8 cellular contexts compared by ENCODE assay signal in the genomic region with DNA sequence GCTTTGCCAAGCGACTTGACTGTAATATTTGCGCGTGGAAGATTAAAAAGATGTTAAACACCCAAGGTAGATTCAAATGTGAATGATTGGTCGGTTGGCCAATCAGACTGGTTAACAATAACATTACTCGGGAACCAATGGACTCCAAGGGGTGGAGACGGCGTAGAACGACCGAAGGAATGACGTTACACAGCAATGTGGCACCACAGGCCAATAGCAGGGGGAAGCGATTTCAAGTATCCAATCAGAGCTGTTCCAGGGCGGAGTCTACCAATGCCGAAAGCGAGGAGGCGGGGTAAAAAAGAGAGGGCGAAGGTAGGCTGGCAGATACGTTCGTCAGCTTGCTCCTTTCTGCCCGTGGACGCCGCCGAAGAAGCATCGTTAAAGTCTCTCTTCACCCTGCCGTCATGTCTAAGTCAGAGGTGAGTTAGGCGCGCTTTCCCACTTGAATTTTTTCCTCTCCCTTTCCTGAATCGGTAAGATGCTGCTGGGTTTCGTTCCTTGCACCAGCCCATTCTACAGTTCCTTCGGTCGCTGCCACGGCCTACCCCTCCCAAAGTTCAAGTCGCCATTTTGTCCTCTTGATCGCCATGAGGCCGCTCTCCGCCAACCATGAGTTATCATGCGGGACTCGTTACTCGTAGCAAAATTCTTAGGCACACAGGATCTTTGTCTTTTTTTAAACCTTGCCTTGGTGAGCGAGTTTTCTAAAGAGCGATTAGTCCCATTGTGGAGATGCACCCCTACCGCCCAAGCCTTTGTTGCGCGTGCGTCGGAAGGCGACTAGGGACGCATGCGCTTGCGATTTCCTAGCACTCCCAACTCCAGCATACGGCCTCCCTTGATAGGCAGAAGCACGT. TPM values are rescaled to one million over a fixed set of nuclear protein-coding genes. Genes with fewer than 3 reads are reported as not detected.
A peak's percentile ranks its signal among the peaks of the same experiment; 100 is the strongest.
DNase-seq lines count a peak whose midpoint lies in the region; ATAC-seq and TF ChIP-seq lines count a peak whose summit lies in the region.

HNRNPA1 (plus strand) TSS at position 326 of the 860 bp plus-strand sequence; CDS start at position 408, 82 bp downstream.

- TF ChIP-seq CTCF in liver (IDR thresholded peaks at IDR 0.05; ENCODE audit: low read depth, low read length, missing input control): no peak

- peaks cover 43 to 65% of the 10 kb centered on the region in 2 donors for H3K4me1 ChIP-seq in duodenal mucosa (ENCODE audit: control insufficient read depth in 1 of 2, insufficient read depth in 2 of 2, low read length in 2 of 2)
- peaks cover 0 to 50% (median 42%) of the 10 kb centered on the region in 4 donors for H3K4me1 ChIP-seq in liver (ENCODE audit: control insufficient read depth in 4 of 4, insufficient read depth in 4 of 4, low read length in 3 of 4)

- no peaks in the 10 kb centered on the region for H3K27me3 ChIP-seq in duodenal mucosa (ENCODE audit: control insufficient read depth in 1 of 2, insufficient read depth in 2 of 2, low read length in 2 of 2)
- H3K27me3 ChIP-seq in liver (ENCODE audit: control insufficient read depth in 4 of 4, insufficient read depth in 4 of 4, low read length in 3 of 4): no peaks in the 10 kb centered on the region

- H3K9me3 ChIP-seq in duodenal mucosa (ENCODE audit: control insufficient read depth in 1 of 2, low read length in 2 of 2) (no peaks in the 10 kb centered on the region), liver (ENCODE audit: control insufficient read depth in 4 of 4, low read length in 3 of 4) (no peaks in the 10 kb centered on the region)

- under 1% methylated on average over 51 of the region's 51 CpGs for WGBS in liver

- peak; percentile 84 for ATAC-seq in GM19397 (IDR thresholded peaks at IDR 0.05; ENCODE audit: unreplicated experiment)
- ATAC-seq in HG03565 (IDR thresholded peaks at IDR 0.05; ENCODE audit: unreplicated experiment): peak; percentile 86

- H3K9ac ChIP-seq in duodenal mucosa (ENCODE audit: low read depth in 1 of 2, low read length in 2 of 2): peak within 1 kb of the TSS; percentile 98 to 99
- H3K9ac ChIP-seq in liver (ENCODE audit: low read depth in 1 of 2, low read length in 2 of 2): peak within 1 kb of the TSS; percentile 73 to 90

- DNase-seq in CD1c-positive myeloid dendritic cell (ENCODE audit: extremely low spot score) (peak; percentile 99), NCI-H82 (lab: John Stamatoyannopoulos, UW) (peak; percentile 100)
- peak; percentile 89 to 95 for DNase-seq in activated CD4-positive, alpha-beta T cell treated with anti-CD3 and anti-CD28 coated beads, Interleukin-2, amount 50 U/mL, for 48 hours
- DNase-seq in stimulated activated CD4-positive, alpha-beta T cell treated with anti-CD3 and anti-CD28 coated beads, Interleukin-4, amount 100 ng/mL, for 24 hours: peak; percentile 97

- TF ChIP-seq RAD21 in liver (IDR thresholded peaks at IDR 0.05): no peak

- H3K27ac ChIP-seq in duodenal mucosa (ENCODE audit: low read depth, low read length) (peak within 1 kb of the TSS; percentile 87), liver (ENCODE audit: low read depth in 1 of 2, low read length in 2 of 2) (peak within 1 kb of the TSS; percentile 89 to 94)

- peaks cover 28 to 36% of the 10 kb centered on the region in 2 donors for H3K36me3 ChIP-seq in duodenal mucosa (ENCODE audit: control insufficient read depth in 1 of 2, insufficient read depth in 2 of 2, low read length in 2 of 2)
- H3K36me3 ChIP-seq in liver (ENCODE audit: control insufficient read depth in 4 of 4, insufficient read depth in 3 of 4, low read depth in 1 of 4, low read length in 3 of 4): peaks cover 10 to 36% (median 27%) of the 10 kb centered on the region in 4 donors

- peak within 1 kb of the TSS; percentile 88 to 100 for H3K4me3 ChIP-seq in duodenal mucosa (ENCODE audit: low read depth in 1 of 2, low read length in 2 of 2)
- H3K4me3 ChIP-seq in liver (ENCODE audit: low read depth in 1 of 3, low read length in 3 of 3): peak within 1 kb of the TSS; percentile 53 to 95 (median 86)

TF ChIP-seq in liver, 16 proteins besides CTCF, POLR2A, EP300 and RAD21:
- TF ChIP-seq ATF3 (IDR thresholded peaks at IDR 0.05) (no peak), SP1 (IDR thresholded peaks at IDR 0.05) (peak; percentile 97), JUND (IDR thresholded peaks at IDR 0.05) (peak in 1 of 2 donors; percentile 6), GABPA (IDR thresholded peaks at IDR 0.05 in 1 of 2, conservative IDR thresholded peaks at IDR 0.05 in 1 of 2) (no peak), FOXA2 (IDR thresholded peaks at IDR 0.05) (no peak), FOXA1 (IDR thresholded peaks at IDR 0.05) (no peak), RXRA (IDR thresholded peaks at IDR 0.05) (no peak), HNF4A (conservative IDR thresholded peaks at IDR 0.05) (no peak), YY1 (IDR thresholded peaks at IDR 0.05) (peak; percentile 92), EGR1 (IDR thresholded peaks at IDR 0.05; ENCODE audit: low read depth in 2 of 2) (peak in 1 of 2 donors; percentile 19), NR2F2 (IDR thresholded peaks at IDR 0.05) (no peak), TAF1 (conservative IDR thresholded peaks at IDR 0.05) (peak; percentile 100), HNF4G (IDR thresholded peaks at IDR 0.05) (no peak), ZBTB33 (IDR thresholded peaks at IDR 0.05) (peak; percentile 9)
- TF ChIP-seq, protein P1, sequence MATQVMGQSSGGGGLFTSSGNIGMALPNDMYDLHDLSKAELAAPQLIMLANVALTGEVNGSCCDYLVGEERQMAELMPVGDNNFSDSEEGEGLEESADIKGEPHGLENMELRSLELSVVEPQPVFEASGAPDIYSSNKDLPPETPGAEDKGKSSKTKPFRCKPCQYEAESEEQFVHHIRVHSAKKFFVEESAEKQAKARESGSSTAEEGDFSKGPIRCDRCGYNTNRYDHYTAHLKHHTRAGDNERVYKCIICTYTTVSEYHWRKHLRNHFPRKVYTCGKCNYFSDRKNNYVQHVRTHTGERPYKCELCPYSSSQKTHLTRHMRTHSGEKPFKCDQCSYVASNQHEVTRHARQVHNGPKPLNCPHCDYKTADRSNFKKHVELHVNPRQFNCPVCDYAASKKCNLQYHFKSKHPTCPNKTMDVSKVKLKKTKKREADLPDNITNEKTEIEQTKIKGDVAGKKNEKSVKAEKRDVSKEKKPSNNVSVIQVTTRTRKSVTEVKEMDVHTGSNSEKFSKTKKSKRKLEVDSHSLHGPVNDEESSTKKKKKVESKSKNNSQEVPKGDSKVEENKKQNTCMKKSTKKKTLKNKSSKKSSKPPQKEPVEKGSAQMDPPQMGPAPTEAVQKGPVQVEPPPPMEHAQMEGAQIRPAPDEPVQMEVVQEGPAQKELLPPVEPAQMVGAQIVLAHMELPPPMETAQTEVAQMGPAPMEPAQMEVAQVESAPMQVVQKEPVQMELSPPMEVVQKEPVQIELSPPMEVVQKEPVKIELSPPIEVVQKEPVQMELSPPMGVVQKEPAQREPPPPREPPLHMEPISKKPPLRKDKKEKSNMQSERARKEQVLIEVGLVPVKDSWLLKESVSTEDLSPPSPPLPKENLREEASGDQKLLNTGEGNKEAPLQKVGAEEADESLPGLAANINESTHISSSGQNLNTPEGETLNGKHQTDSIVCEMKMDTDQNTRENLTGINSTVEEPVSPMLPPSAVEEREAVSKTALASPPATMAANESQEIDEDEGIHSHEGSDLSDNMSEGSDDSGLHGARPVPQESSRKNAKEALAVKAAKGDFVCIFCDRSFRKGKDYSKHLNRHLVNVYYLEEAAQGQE (IDR thresholded peaks at IDR 0.05): peak; percentile 95
- TF ChIP-seq, protein P2, sequence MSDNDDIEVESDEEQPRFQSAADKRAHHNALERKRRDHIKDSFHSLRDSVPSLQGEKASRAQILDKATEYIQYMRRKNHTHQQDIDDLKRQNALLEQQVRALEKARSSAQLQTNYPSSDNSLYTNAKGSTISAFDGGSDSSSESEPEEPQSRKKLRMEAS (IDR thresholded peaks at IDR 0.05): peak; percentile 43

RNA-seq across cellular contexts. Expression of gene HNRNPA1, which starts in this region (rescaled TPM):
- 100 to 1,000 TPM; 169 to 274 TPM for total RNA-seq in liver
- polyA plus RNA-seq in liver: 100 to 1,000 TPM in 1 of 2 donors, 10 to 100 TPM in 1; 81.0 to 241 TPM

Comparison
In these comparisons a context has a peak if more than half of its experiments do, and no peak if none do; other contexts are left out.
1. Peak in every context shown above with its lines: DNase-seq, ATAC-seq, H3K4me3 ChIP-seq and H3K27ac ChIP-seq.